9 cellular contexts compared by ENCODE assay signal in genomic region chr11:125494601-125494986, GRCh38. TPM values are rescaled to one million over a fixed set of nuclear protein-coding genes. Genes with fewer than 3 reads are reported as not detected.
A peak's percentile ranks its signal among the peaks of the same experiment; 100 is the strongest.
DNase-seq lines count a peak whose midpoint lies in the region; ATAC-seq and TF ChIP-seq lines count a peak whose summit lies in the region.
"Had no signal": no experiment of that assay in that cellular context is flagged by ENCODE, and none has a peak within 500 bp of the region (broad histone marks: within the 10 kb centered on the region; RNA-seq: fewer than 3 reads in every experiment).

No MANE protein-coding gene starts in this region.

- no peak for TF ChIP-seq CTCF in CD8-positive, alpha-beta T cell (IDR thresholded peaks at IDR 0.05)
- TF ChIP-seq CTCF in Peyer's patch (IDR thresholded peaks at IDR 0.05) (no peak), epithelial cell of proximal tubule (conservative IDR thresholded peaks at IDR 0.05; ENCODE audit: low read depth, low read length) (no peak), osteoblast (IDR thresholded peaks at IDR 0.05; ENCODE audit: extremely low read depth, low read depth, low read length) (no peak)

- H3K27me3 ChIP-seq in CD8-positive, alpha-beta T cell (ENCODE audit: insufficient read depth, low read length), result peaks cover 15% of the 10 kb centered on the region
- H3K27me3 ChIP-seq in Peyer's patch (peaks cover 0 to 7% of the 10 kb centered on the region in 2 donors), osteoblast (ENCODE audit: insufficient read depth, low read length) (no peaks in the 10 kb centered on the region)

- peaks cover 3% of the 10 kb centered on the region for H4K20me1 ChIP-seq in osteoblast (ENCODE audit: insufficient read depth, low read length)

- peaks cover 3% of the 10 kb centered on the region for H3K79me2 ChIP-seq in osteoblast (ENCODE audit: insufficient read depth, low read length)

- no peaks in the 10 kb centered on the region for H3K9me3 ChIP-seq in CD8-positive, alpha-beta T cell (ENCODE audit: low read length)
- no peaks in the 10 kb centered on the region for H3K9me3 ChIP-seq in Peyer's patch
- no peaks in the 10 kb centered on the region for H3K9me3 ChIP-seq in osteoblast (ENCODE audit: low read depth, low read length)

- peak overlapping the region; percentile 82 for H3K4me2 ChIP-seq in osteoblast (ENCODE audit: insufficient read depth, low read length)

- no peak for TF ChIP-seq POLR2A in Peyer's patch (IDR thresholded peaks at IDR 0.05)

- H3K27ac Mint-ChIP-seq in CD8-positive, alpha-beta T cell, result no peak overlapping the region

- peak overlapping the region; percentile 68 for H3K4me3 ChIP-seq in CD8-positive, alpha-beta T cell (ENCODE audit: low read depth, low read length)
- H3K4me3 ChIP-seq in Peyer's patch (peak overlapping the region in 3 of 4 donors; percentile 35 to 59 (median 53)), epithelial cell of proximal tubule (ENCODE audit: low read depth, low read length) (peak overlapping the region; percentile 54), osteoblast (ENCODE audit: insufficient read depth, low read length) (peak overlapping the region; percentile 81)

- intact Hi-C loops in CD8-positive, alpha-beta T cell (cut with DNase I, micrococcal nuclease), result no loop called here

- H3K4me1 ChIP-seq in CD8-positive, alpha-beta T cell (ENCODE audit: insufficient read depth, low read length), result peaks cover 15% of the 10 kb centered on the region
- H3K4me1 ChIP-seq in Peyer's patch, result peaks cover 0 to 12% (median 9%) of the 10 kb centered on the region in 4 donors
- H3K4me1 ChIP-seq in osteoblast (ENCODE audit: insufficient read depth, low read length), result peaks cover 5% of the 10 kb centered on the region

- H3K36me3 Mint-ChIP-seq in CD8-positive, alpha-beta T cell, result peaks cover 2% of the 10 kb centered on the region

- no peaks in the 10 kb centered on the region for H3K9me3 Mint-ChIP-seq in CD8-positive, alpha-beta T cell

- H3K36me3 ChIP-seq in CD8-positive, alpha-beta T cell (ENCODE audit: insufficient read depth, low read length), result no peaks in the 10 kb centered on the region
- H3K36me3 ChIP-seq in Peyer's patch (no peaks in the 10 kb centered on the region), osteoblast (ENCODE audit: insufficient read depth, low read length) (no peaks in the 10 kb centered on the region)

- H3K4me3 Mint-ChIP-seq in CD8-positive, alpha-beta T cell, result peak overlapping the region; percentile 89

- peak; percentile 24 for ATAC-seq in CD8-positive, alpha-beta T cell
- ATAC-seq in GM21529 (IDR thresholded peaks at IDR 0.05; ENCODE audit: unreplicated experiment), result no peak
- no peak for ATAC-seq in HG02840 (IDR thresholded peaks at IDR 0.05; ENCODE audit: low FRiP score, unreplicated experiment)

- H2AFZ ChIP-seq in osteoblast (ENCODE audit: low read length), result peak overlapping the region; percentile 92

- peaks cover 45% of the 10 kb centered on the region for H3K27me3 Mint-ChIP-seq in CD8-positive, alpha-beta T cell (ENCODE audit: low read depth)

- no peak for DNase-seq in CD8-positive, alpha-beta T cell
- DNase-seq in Peyer's patch, result no peak
- DNase-seq in epithelial cell of proximal tubule (ENCODE audit: low read depth), result no peak
- peak; percentile 38 for DNase-seq in osteoblast (ENCODE audit: insufficient read length, low spot score, missing footprints)
- no peak for DNase-seq in cortex of kidney (lab: John Stamatoyannopoulos, UW)
- DNase-seq in islet precursor cell, result no peak
- DNase-seq: NCI-H2171 had no signal

- H3K4me1 Mint-ChIP-seq in CD8-positive, alpha-beta T cell (ENCODE audit: low read depth), result peaks cover 24% of the 10 kb centered on the region

- CTCF ChIA-PET in CD8-positive, alpha-beta T cell (lab: Charles Lee), result no interaction called here

- no peak overlapping the region for H3K27ac ChIP-seq in CD8-positive, alpha-beta T cell (ENCODE audit: low read depth, low read length)
- no peak overlapping the region for H3K27ac ChIP-seq in Peyer's patch
- no peak overlapping the region for H3K27ac ChIP-seq in osteoblast (ENCODE audit: low read depth, low read length)

- POLR2A ChIA-PET in CD8-positive, alpha-beta T cell (lab: Charles Lee), result no interaction called here

RNA-seq across cellular contexts. Expression of gene FEZ1, which starts 1.5 kb away (rescaled TPM):
- 1 to 10 TPM; 3.7 to 4.0 TPM for total RNA-seq in CD8-positive, alpha-beta T cell
- total RNA-seq in Peyer's patch, result 10 to 100 TPM in 1 of 4 donors, 1 to 10 TPM in 3; 5.1 to 10.7 (median 6.5) TPM
- total RNA-seq in epithelial cell of proximal tubule, result 20.5 and 25.7 TPM in 2 replicates
- 47.8 and 58.9 TPM in 2 replicates for total RNA-seq in osteoblast
